Comparison of ENCODE assay signal across 19 cellular contexts in genomic region chr4:182238355-182238931, GRCh38. TPM values are rescaled to one million over a fixed set of nuclear protein-coding genes. Genes with fewer than 3 reads are reported as not detected.
DNase-seq lines count a peak whose midpoint lies in the region; ATAC-seq and TF ChIP-seq lines count a peak whose summit lies in the region.
"Had no signal": no experiment of that assay in that cellular context is flagged by ENCODE, and none has a peak within 500 bp of the region (broad histone marks: within the 10 kb centered on the region; RNA-seq: fewer than 3 reads in every experiment).

No MANE protein-coding gene starts in this region.

- no peaks in the 10 kb centered on the region for H3K9me3 ChIP-seq in RWPE2 (ENCODE audit: severe bottlenecking)
- H3K9me3 ChIP-seq in neuronal stem cell (replicated peaks in 1 of 2; ENCODE audit: control insufficient read depth in 2 of 2, insufficient read depth in 1 of 2, low read depth in 1 of 2, low read length in 2 of 2): no peaks in the 10 kb centered on the region
- H3K9me3 ChIP-seq: BE2C, lower lobe of right lung, SJCRH30, uterus had no signal

- H3K79me2 ChIP-seq in GM23338 (replicated peaks; ENCODE audit: insufficient read depth): no peaks in the 10 kb centered on the region

- H2BK120ac ChIP-seq in neuronal stem cell (ENCODE audit: low read depth, low read length): no peak overlapping the region

- no peak overlapping the region for H3K4ac ChIP-seq in neuronal stem cell (ENCODE audit: low read length)

- ATAC-seq in GM23338 (peak; percentile 87), RWPE2 (ENCODE audit: low read depth) (peak; percentile 71), GM21717 (IDR thresholded peaks at IDR 0.05; ENCODE audit: unreplicated experiment) (no peak)
- ATAC-seq: K562; lower lobe of right lung; stimulated activated memory B cell treated with anti-CD40 and anti-IgM and Interleukin-4, amounts not matched to agents 10 μg/mL and 1 μg/mL and 100 μg/mL, for 72 hours had no signal

- no peak overlapping the region for H3K14ac ChIP-seq in neuronal stem cell (ENCODE audit: low read length)

- no peak overlapping the region for H3K23ac ChIP-seq in neuronal stem cell (ENCODE audit: low read depth, low read length, poor library complexity)

- peaks cover 1% of the 10 kb centered on the region for H3K79me1 ChIP-seq in neuronal stem cell (ENCODE audit: low read depth, low read length)

- H3K4me2 ChIP-seq in GM23338: no peak overlapping the region
- H3K4me2 ChIP-seq in neuronal stem cell (ENCODE audit: insufficient read depth, low read length, poor library complexity, severe bottlenecking): no peak overlapping the region

- H4K91ac ChIP-seq in neuronal stem cell (ENCODE audit: low read depth, low read length, poor library complexity): no peak overlapping the region

- H3K9ac ChIP-seq in neuronal stem cell (ENCODE audit: low read depth, low read length, poor library complexity): no peak overlapping the region

- no peaks in the 10 kb centered on the region for H3K9me2 ChIP-seq in GM23338 (ENCODE audit: insufficient read depth)

- H2BK12ac ChIP-seq in neuronal stem cell (ENCODE audit: low read length): no peak overlapping the region

- no peaks in the 10 kb centered on the region for H4K20me1 ChIP-seq in GM23338 (replicated peaks; ENCODE audit: insufficient read depth)

- no peaks in the 10 kb centered on the region; the same call in 2 of the 3 replicates for H3K9me3 Mint-ChIP-seq in GM23338

- H3F3A ChIP-seq in GM23338 (replicated peaks; ENCODE audit: low read depth): no peaks in the 10 kb centered on the region

- WGBS in neuronal stem cell (ENCODE audit: extremely low coverage in 2 of 2, insufficient read length in 2 of 2, insufficient replicate concordance in 1 of 2), 2 donors: no CpG with 5 or more reads among the region's 9 CpGs

- peaks cover 7% of the 10 kb centered on the region for H3K27me3 Mint-ChIP-seq in GM23338 (ENCODE audit: insufficient read depth, low read depth, poor library complexity)
- H3K27me3 Mint-ChIP-seq: stimulated activated memory B cell treated with anti-CD40 and anti-IgM and Interleukin-4, amounts not matched to agents 10 μg/mL and 1 μg/mL and 100 μg/mL, for 72 hours had no signal

- no peaks in the 10 kb centered on the region for H3K27me3 ChIP-seq in GM23338 (ENCODE audit: insufficient read depth)
- H3K27me3 ChIP-seq in RWPE2 (ENCODE audit: insufficient read depth, poor library complexity, severe bottlenecking): no peaks in the 10 kb centered on the region
- no peaks in the 10 kb centered on the region for H3K27me3 ChIP-seq in neuronal stem cell (ENCODE audit: control insufficient read depth in 3 of 3, insufficient read depth in 3 of 3, low read depth in 1 of 3, low read length in 3 of 3)
- H3K27me3 ChIP-seq: BE2C, SJCRH30, uterus had no signal

- H4K8ac ChIP-seq in neuronal stem cell (ENCODE audit: low read depth, low read length): no peak overlapping the region

- no peak overlapping the region for H3K4me3 ChIP-seq in GM23338
- H3K4me3 ChIP-seq in RWPE2 (ENCODE audit: severe bottlenecking): no peak overlapping the region
- H3K4me3 ChIP-seq in epithelial cell of esophagus (ENCODE audit: low read length): no peak overlapping the region
- H3K4me3 ChIP-seq in neuronal stem cell (ENCODE audit: low read length in 2 of 2): no peak overlapping the region
- H3K4me3 ChIP-seq: K562, lower lobe of right lung, SJCRH30, uterus had no signal

- H3K36me3 ChIP-seq in GM23338 (ENCODE audit: insufficient read depth): no peaks in the 10 kb centered on the region
- no peaks in the 10 kb centered on the region for H3K36me3 ChIP-seq in RWPE2 (ENCODE audit: low read depth)
- H3K36me3 ChIP-seq in neuronal stem cell (replicated peaks in 1 of 2; ENCODE audit: control insufficient read depth in 2 of 2, insufficient read depth in 2 of 2, low read length in 2 of 2): peaks cover 2 to 5% of the 10 kb centered on the region in 2 donors
- H3K36me3 ChIP-seq: BE2C, lower lobe of right lung, SJCRH30, uterus had no signal

- H3K27ac ChIP-seq in GM23338 (ENCODE audit: low read depth) (0 out of 2 replicates have a peak overlapping the region, but pooled peaks have one; percentile 67), RWPE2 (ENCODE audit: poor library complexity, severe bottlenecking) (peak overlapping the region; percentile 51), neuronal stem cell (replicated peaks; ENCODE audit: low read length) (peak overlapping the region; percentile 29)
- H3K27ac ChIP-seq: lower lobe of right lung, SJCRH30, uterus had no signal

- DNase-seq in GM23338 (ENCODE audit: low spot score) (peak; percentile 52), RWPE2 (ENCODE audit: low spot score) (no peak), epithelial cell of esophagus (ENCODE audit: low read depth) (peak; percentile 51), neuronal stem cell (ENCODE audit: low spot score) (no peak), NCI-H1436 (lab: John Stamatoyannopoulos, UW) (no peak), HCEC 1CT (no peak), activated T-cell treated with anti-CD3 and anti-CD28 coated beads for 4 hours (no peak)
- DNase-seq: activated CD4-positive, alpha-beta T cell treated with anti-CD3 and anti-CD28 coated beads, Interleukin-2, amount 50 U/mL, for 4 hours; aorta; BE2C; dermis blood vessel endothelial cell; lower lobe of right lung; NCI-H2227 treated with DMSO at 0.1 percent for 48 hours; SJCRH30; uterus had no signal

- peaks cover 27% of the 10 kb centered on the region for H3K4me1 Mint-ChIP-seq in GM23338
- H3K4me1 Mint-ChIP-seq: stimulated activated memory B cell treated with anti-CD40 and anti-IgM and Interleukin-4, amounts not matched to agents 10 μg/mL and 1 μg/mL and 100 μg/mL, for 72 hours had no signal

- no peak overlapping the region for H2BK15ac ChIP-seq in neuronal stem cell (ENCODE audit: low read length)

- TF ChIP-seq CTCF in GM23338 (conservative IDR thresholded peaks at IDR 0.05; ENCODE audit: low read depth in 2 of 2) (no peak), RWPE2 (IDR thresholded peaks at IDR 0.05; ENCODE audit: poor library complexity, severe bottlenecking) (no peak), epithelial cell of esophagus (IDR thresholded peaks at IDR 0.05; ENCODE audit: insufficient read depth, low read depth, low read length, missing control alignments) (no peak)

- H3K4me1 ChIP-seq in GM23338 (ENCODE audit: insufficient read depth) (peaks cover 12% of the 10 kb centered on the region), RWPE2 (ENCODE audit: insufficient read depth, poor library complexity, severe bottlenecking) (peaks cover 30% of the 10 kb centered on the region), neuronal stem cell (ENCODE audit: control insufficient read depth in 2 of 2, insufficient read depth in 1 of 2, low read depth in 1 of 2, low read length in 2 of 2) (peaks cover 4 to 13% of the 10 kb centered on the region in 2 donors)
- H3K4me1 ChIP-seq: lower lobe of right lung, SJCRH30, uterus had no signal

- peaks cover 7% of the 10 kb centered on the region; the same call in 1 of the 3 replicates for H3K36me3 Mint-ChIP-seq in GM23338 (ENCODE audit: low read depth)
- H3K36me3 Mint-ChIP-seq: stimulated activated memory B cell treated with anti-CD40 and anti-IgM and Interleukin-4, amounts not matched to agents 10 μg/mL and 1 μg/mL and 100 μg/mL, for 72 hours had no signal

- H2AFZ ChIP-seq in GM23338 (no peak overlapping the region), neuronal stem cell (ENCODE audit: low read length) (peak overlapping the region; percentile 8)

- peak overlapping the region; percentile 42 for H3K27ac Mint-ChIP-seq in GM23338
- H3K27ac Mint-ChIP-seq: activated T-helper 1 cell treated with anti-CD3 and anti-CD28 coated beads, Interleukin-12 subunit alpha, Interleukin-12 subunit beta, Interleukin-2, Interleukin-4 antibody, amounts not matched to agents 30 ng/mL and 10 ng/mL and 1 ng/mL, durations not matched to agents 14 hours and 24 hours and 36 hours; stimulated activated memory B cell treated with anti-CD40 and anti-IgM and Interleukin-4, amounts not matched to agents 10 μg/mL and 1 μg/mL and 100 μg/mL, for 72 hours had no signal

- no peak overlapping the region for H3K4me3 Mint-ChIP-seq in GM23338
- H3K4me3 Mint-ChIP-seq: activated T-helper 1 cell treated with anti-CD3 and anti-CD28 coated beads, Interleukin-12 subunit alpha, Interleukin-12 subunit beta, Interleukin-2, Interleukin-4 antibody, amounts not matched to agents 30 ng/mL and 10 ng/mL and 1 ng/mL, durations not matched to agents 14 hours and 24 hours and 36 hours; stimulated activated memory B cell treated with anti-CD40 and anti-IgM and Interleukin-4, amounts not matched to agents 10 μg/mL and 1 μg/mL and 100 μg/mL, for 72 hours had no signal

- H2AK5ac ChIP-seq in neuronal stem cell (ENCODE audit: low read depth, low read length): peak overlapping the region; percentile 47

- no peak overlapping the region for H3K18ac ChIP-seq in neuronal stem cell (ENCODE audit: low read length)

- H2BK5ac ChIP-seq in neuronal stem cell (ENCODE audit: low read length): no peak overlapping the region

TF ChIP-seq in GM23338, 12 proteins besides CTCF, POLR2A, EP300 and RAD21 (continues in another document):
- TF ChIP-seq EZH2phosphoT487 (IDR thresholded peaks at IDR 0.05; ENCODE audit: unreplicated experiment) (no peak), POLR2AphosphoS5 (IDR thresholded peaks at IDR 0.05; ENCODE audit: low read depth) (no peak)

RNA-seq across cellular contexts. Expression of gene TENM3, which starts 4.8 kb away (rescaled TPM):
- total RNA-seq in GM23338 (2014; rRNA removed; shearing (Covaris generic)): 128 and 132 TPM in 2 replicates
- 19.1 and 22.2 TPM in 2 replicates for polyA plus RNA-seq in GM23338 (2016; fragmentation: Nextera tagmentation; extraction: Ambion mirVana)
- polyA plus RNA-seq in neuronal stem cell (2013, experiment 1 of 2): 31.9 TPM
- 32.6 TPM for polyA plus RNA-seq in neuronal stem cell (2013, experiment 2 of 2)
- total RNA-seq: activated T-helper 1 cell treated with anti-CD3 and anti-CD28 coated beads, Interleukin-12 subunit alpha, Interleukin-12 subunit beta, Interleukin-2, Interleukin-4 antibody, amounts not matched to agents 30 ng/mL and 10 ng/mL and 1 ng/mL, durations not matched to agents 14 hours and 24 hours and 36 hours had no signal

Comparison
In these comparisons a context has a peak if more than half of its experiments do, and no peak if none do; other contexts are left out.
1. DNase-seq: peak in GM23338 (single experiment) and epithelial cell of esophagus (single experiment); none in RWPE2 (single experiment), neuronal stem cell (single experiment), NCI-H1436 (single experiment), HCEC 1CT (single experiment) and activated T-cell treated with anti-CD3 and anti-CD28 coated beads for 4 hours (single experiment).
2. Peak in every context shown above with its lines, with median percentiles within 50 percentile points of each other: H3K27ac ChIP-seq.